ENCODE assay signal across 1 cellular context in the genomic region with DNA sequence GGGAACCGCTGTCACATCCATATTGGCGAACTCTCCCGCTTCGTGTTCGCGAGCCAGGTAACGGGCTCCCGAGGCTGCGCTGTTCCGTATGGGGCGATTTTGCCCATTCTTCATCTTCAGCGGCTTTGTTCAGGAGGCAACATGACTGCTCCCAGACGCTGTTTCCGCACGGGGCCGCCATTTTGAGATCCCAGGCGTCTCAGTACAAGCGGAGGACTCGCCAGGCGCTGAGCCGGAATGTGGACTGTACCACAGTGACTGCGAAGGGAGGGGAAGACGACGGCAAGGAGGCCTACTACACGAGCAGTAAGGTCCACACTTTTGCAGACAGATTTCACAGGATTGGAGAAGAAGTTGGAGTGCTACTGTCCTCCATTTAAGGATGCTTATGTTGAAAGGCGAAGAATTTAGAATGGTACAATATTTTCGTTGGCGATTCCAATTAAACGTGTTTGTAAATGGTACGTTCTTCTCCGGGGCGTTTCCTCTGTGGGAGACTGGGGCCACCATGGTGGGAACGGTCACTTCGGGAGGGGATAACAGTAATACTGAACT.
TF ChIP-seq lines count a peak whose summit lies in the region.

No MANE protein-coding gene starts in this region.

TF ChIP-seq in K562, 482 proteins besides CTCF, POLR2A, EP300 and RAD21 (continued from another document):
- TF ChIP-seq CBX5 (IDR thresholded peaks at IDR 0.05; ENCODE audit: borderline replicate concordance, low read depth) (0 out of 2 replicates have a peak, but pooled peaks have one; percentile 20), CXXC5 (CRISPR knock-in tag; IDR thresholded peaks at IDR 0.05) (peak; percentile 47), NBN (IDR thresholded peaks at IDR 0.05; ENCODE audit: low read depth) (no peak), TOE1 (IDR thresholded peaks at IDR 0.05; ENCODE audit: borderline replicate concordance) (peak; percentile 65; the same call in 1 of the 2 replicates), TOE1 (CRISPR knock-in tag; IDR thresholded peaks at IDR 0.05; ENCODE audit: borderline replicate concordance, low read depth) (no peak), BHLHE40 (IDR thresholded peaks at IDR 0.05; ENCODE audit: low read length) (peak; percentile 78), YY1 (IDR thresholded peaks at IDR 0.05; ENCODE audit: borderline replicate concordance in 1 of 3, control insufficient read depth in 1 of 3, extremely low read depth in 1 of 3, insufficient read depth in 3 of 3, insufficient read length in 1 of 3, insufficient replicate concordance in 2 of 3, low read depth in 1 of 3, low read length in 2 of 3) (peak; percentile 72 to 94 (median 88)), POLR2G (IDR thresholded peaks at IDR 0.05; ENCODE audit: low read depth, low read length) (peak; percentile 85), ARNT (IDR thresholded peaks at IDR 0.05) (0 out of 4 replicates have a peak, but pooled peaks of 1 of the 2 experiments have one; percentile 38), ASH1L (IDR thresholded peaks at IDR 0.05; ENCODE audit: borderline replicate concordance, low read depth, partially characterized antibody) (peak; percentile 68), GATA2 (CRISPR knock-in tag; IDR thresholded peaks at IDR 0.05) (no peak), PHF20 (IDR thresholded peaks at IDR 0.05; ENCODE audit: partially characterized antibody) (peak; percentile 51), KLF13 (tag; IDR thresholded peaks at IDR 0.05; ENCODE audit: borderline replicate concordance, low read depth) (no peak), JUND (IDR thresholded peaks at IDR 0.05; ENCODE audit: borderline replicate concordance, low read depth, low read length) (peak; percentile 92), JUND (tag; IDR thresholded peaks at IDR 0.05; ENCODE audit: borderline replicate concordance, low read depth, low read length) (no peak), ATF7 (IDR thresholded peaks at IDR 0.05) (peak; percentile 99), RBM22 (IDR thresholded peaks at IDR 0.05; ENCODE audit: low read depth, low read length, poor library complexity, severe bottlenecking) (no peak), CBFB (CRISPR knock-in tag; IDR thresholded peaks at IDR 0.05) (no peak), RBFOX2 (IDR thresholded peaks at IDR 0.05; ENCODE audit: low read depth, low read length) (peak; percentile 84), SIX5 (IDR thresholded peaks at IDR 0.05; ENCODE audit: borderline replicate concordance in 1 of 2, insufficient read depth in 1 of 2, low read depth in 1 of 2, low read length in 2 of 2) (peak in 1 of 2 experiments; percentile 26; a peak in 2 of 4 replicates), IFI16 (CRISPR knock-in tag; IDR thresholded peaks at IDR 0.05) (no peak), EP400 (IDR thresholded peaks at IDR 0.05) (0 out of 2 replicates have a peak, but pooled peaks have one; percentile 14), POLR2AphosphoS5 (IDR thresholded peaks at IDR 0.05; ENCODE audit: control insufficient read depth, insufficient read depth, low read depth, low read length) (peak; percentile 29; the same call in 1 of the 2 replicates), PHB (CRISPR knock-in tag; IDR thresholded peaks at IDR 0.05) (no peak), DIDO1 (tag; IDR thresholded peaks at IDR 0.05; ENCODE audit: low read depth) (0 out of 2 replicates have a peak, but pooled peaks have one; percentile 12), POLR2H (tag; IDR thresholded peaks at IDR 0.05; ENCODE audit: low read depth) (peak; percentile 64), CBX1 (IDR thresholded peaks at IDR 0.05; ENCODE audit: low read depth) (0 out of 2 replicates have a peak, but pooled peaks have one; percentile 18), TCF7L2 (IDR thresholded peaks at IDR 0.05; ENCODE audit: low read depth, low read length) (peak; percentile 85), NONO (IDR thresholded peaks at IDR 0.05; ENCODE audit: low read depth in 2 of 2, low read length in 1 of 2) (peak in 1 of 2 experiments; percentile 98; a peak in 2 of 4 replicates), NFRKB (IDR thresholded peaks at IDR 0.05; ENCODE audit: low read depth) (0 out of 2 replicates have a peak, but pooled peaks have one; percentile 48), FOXK2 (conservative IDR thresholded peaks at IDR 0.05 in 1 of 2, IDR thresholded peaks at IDR 0.05 in 1 of 2; ENCODE audit: low read depth in 2 of 2) (peak in 1 of 2 experiments; percentile 99; a peak in 2 of 4 replicates)
- TF ChIP-seq, protein P1, sequence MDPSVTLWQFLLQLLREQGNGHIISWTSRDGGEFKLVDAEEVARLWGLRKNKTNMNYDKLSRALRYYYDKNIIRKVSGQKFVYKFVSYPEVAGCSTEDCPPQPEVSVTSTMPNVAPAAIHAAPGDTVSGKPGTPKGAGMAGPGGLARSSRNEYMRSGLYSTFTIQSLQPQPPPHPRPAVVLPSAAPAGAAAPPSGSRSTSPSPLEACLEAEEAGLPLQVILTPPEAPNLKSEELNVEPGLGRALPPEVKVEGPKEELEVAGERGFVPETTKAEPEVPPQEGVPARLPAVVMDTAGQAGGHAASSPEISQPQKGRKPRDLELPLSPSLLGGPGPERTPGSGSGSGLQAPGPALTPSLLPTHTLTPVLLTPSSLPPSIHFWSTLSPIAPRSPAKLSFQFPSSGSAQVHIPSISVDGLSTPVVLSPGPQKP (CRISPR knock-in tag; IDR thresholded peaks at IDR 0.05): no peak
- TF ChIP-seq, protein P2, sequence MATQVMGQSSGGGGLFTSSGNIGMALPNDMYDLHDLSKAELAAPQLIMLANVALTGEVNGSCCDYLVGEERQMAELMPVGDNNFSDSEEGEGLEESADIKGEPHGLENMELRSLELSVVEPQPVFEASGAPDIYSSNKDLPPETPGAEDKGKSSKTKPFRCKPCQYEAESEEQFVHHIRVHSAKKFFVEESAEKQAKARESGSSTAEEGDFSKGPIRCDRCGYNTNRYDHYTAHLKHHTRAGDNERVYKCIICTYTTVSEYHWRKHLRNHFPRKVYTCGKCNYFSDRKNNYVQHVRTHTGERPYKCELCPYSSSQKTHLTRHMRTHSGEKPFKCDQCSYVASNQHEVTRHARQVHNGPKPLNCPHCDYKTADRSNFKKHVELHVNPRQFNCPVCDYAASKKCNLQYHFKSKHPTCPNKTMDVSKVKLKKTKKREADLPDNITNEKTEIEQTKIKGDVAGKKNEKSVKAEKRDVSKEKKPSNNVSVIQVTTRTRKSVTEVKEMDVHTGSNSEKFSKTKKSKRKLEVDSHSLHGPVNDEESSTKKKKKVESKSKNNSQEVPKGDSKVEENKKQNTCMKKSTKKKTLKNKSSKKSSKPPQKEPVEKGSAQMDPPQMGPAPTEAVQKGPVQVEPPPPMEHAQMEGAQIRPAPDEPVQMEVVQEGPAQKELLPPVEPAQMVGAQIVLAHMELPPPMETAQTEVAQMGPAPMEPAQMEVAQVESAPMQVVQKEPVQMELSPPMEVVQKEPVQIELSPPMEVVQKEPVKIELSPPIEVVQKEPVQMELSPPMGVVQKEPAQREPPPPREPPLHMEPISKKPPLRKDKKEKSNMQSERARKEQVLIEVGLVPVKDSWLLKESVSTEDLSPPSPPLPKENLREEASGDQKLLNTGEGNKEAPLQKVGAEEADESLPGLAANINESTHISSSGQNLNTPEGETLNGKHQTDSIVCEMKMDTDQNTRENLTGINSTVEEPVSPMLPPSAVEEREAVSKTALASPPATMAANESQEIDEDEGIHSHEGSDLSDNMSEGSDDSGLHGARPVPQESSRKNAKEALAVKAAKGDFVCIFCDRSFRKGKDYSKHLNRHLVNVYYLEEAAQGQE (CRISPR knock-in tag; IDR thresholded peaks at IDR 0.05; ENCODE audit: low read depth): no peak
- TF ChIP-seq, protein P3, sequence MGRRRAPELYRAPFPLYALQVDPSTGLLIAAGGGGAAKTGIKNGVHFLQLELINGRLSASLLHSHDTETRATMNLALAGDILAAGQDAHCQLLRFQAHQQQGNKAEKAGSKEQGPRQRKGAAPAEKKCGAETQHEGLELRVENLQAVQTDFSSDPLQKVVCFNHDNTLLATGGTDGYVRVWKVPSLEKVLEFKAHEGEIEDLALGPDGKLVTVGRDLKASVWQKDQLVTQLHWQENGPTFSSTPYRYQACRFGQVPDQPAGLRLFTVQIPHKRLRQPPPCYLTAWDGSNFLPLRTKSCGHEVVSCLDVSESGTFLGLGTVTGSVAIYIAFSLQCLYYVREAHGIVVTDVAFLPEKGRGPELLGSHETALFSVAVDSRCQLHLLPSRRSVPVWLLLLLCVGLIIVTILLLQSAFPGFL (CRISPR knock-in tag; IDR thresholded peaks at IDR 0.05): 0 out of 2 replicates have a peak, but pooled peaks have one; percentile 39
- TF ChIP-seq, protein P4, sequence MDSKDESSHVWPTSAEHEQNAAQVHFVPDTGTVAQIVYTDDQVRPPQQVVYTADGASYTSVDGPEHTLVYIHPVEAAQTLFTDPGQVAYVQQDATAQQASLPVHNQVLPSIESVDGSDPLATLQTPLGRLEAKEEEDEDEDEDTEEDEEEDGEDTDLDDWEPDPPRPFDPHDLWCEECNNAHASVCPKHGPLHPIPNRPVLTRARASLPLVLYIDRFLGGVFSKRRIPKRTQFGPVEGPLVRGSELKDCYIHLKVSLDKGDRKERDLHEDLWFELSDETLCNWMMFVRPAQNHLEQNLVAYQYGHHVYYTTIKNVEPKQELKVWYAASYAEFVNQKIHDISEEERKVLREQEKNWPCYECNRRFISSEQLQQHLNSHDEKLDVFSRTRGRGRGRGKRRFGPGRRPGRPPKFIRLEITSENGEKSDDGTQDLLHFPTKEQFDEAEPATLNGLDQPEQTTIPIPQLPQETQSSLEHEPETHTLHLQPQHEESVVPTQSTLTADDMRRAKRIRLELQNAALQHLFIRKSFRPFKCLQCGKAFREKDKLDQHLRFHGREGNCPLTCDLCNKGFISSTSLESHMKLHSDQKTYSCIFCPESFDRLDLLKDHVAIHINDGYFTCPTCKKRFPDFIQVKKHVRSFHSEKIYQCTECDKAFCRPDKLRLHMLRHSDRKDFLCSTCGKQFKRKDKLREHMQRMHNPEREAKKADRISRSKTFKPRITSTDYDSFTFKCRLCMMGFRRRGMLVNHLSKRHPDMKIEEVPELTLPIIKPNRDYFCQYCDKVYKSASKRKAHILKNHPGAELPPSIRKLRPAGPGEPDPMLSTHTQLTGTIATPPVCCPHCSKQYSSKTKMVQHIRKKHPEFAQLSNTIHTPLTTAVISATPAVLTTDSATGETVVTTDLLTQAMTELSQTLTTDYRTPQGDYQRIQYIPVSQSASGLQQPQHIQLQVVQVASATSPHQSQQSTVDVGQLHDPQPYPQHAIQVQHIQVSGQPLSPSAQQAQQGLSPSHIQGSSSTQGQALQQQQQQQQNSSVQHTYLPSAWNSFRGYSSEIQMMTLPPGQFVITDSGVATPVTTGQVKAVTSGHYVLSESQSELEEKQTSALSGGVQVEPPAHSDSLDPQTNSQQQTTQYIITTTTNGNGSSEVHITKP (IDR thresholded peaks at IDR 0.05; ENCODE audit: partially characterized antibody): peak; percentile 99
